ENCODE assay signal across 10 cellular contexts in genomic region chr5:68898961-68899471, GRCh38.
A peak's percentile ranks its signal among the peaks of the same experiment; 100 is the strongest.
DNase-seq lines count a peak whose midpoint lies in the region; ATAC-seq and TF ChIP-seq lines count a peak whose summit lies in the region.
"Had no signal": no experiment of that assay in that cellular context is flagged by ENCODE, and none has a peak within 500 bp of the region (broad histone marks: within the 10 kb centered on the region; RNA-seq: fewer than 3 reads in every experiment).

No MANE protein-coding gene starts in this region.

- H3K27ac ChIP-seq in testis (no peak overlapping the region), right cardiac atrium (ENCODE audit: low read length) (no peak overlapping the region)
- H3K27ac ChIP-seq: lower lobe of right lung had no signal

- no peaks in the 10 kb centered on the region for H3K36me3 ChIP-seq in testis (ENCODE audit: low read depth, missing control alignments)
- H3K36me3 ChIP-seq: lower lobe of right lung had no signal

- peak; percentile 53 for DNase-seq in NCI-H748 (lab: John Stamatoyannopoulos, UW; ENCODE audit: unreplicated experiment)
- no peak for DNase-seq in NCI-H748 treated with DMSO at 0.1 percent for 48 hours (lab: John Stamatoyannopoulos, UW)
- DNase-seq in NCI-H82 treated with DMSO at 0.1 percent for 48 hours (lab: John Stamatoyannopoulos, UW; ENCODE audit: unreplicated experiment) = peak; percentile 73
- peak; percentile 43 for DNase-seq in fibroblast of the conjunctiva (ENCODE audit: low read depth)
- DNase-seq in testis = no peak
- DNase-seq in activated CD4-positive, alpha-beta T cell treated with anti-CD3 and anti-CD28 coated beads for 1 hour = no peak
- DNase-seq in right cardiac atrium = no peak
- DNase-seq: lower lobe of right lung had no signal

- ATAC-seq in right cardiac atrium = no peak
- ATAC-seq in HG02678 (IDR thresholded peaks at IDR 0.05; ENCODE audit: unreplicated experiment) = no peak
- ATAC-seq: HepG2, lower lobe of right lung had no signal

- H3K9me3 ChIP-seq in testis = no peaks in the 10 kb centered on the region
- no peaks in the 10 kb centered on the region for H3K9me3 ChIP-seq in right cardiac atrium (ENCODE audit: control insufficient read depth, low read length)
- H3K9me3 ChIP-seq: lower lobe of right lung had no signal

- TF ChIP-seq POLR2A in testis (IDR thresholded peaks at IDR 0.05) = no peak

- H3K4me3 ChIP-seq in testis (no peak overlapping the region), right cardiac atrium (ENCODE audit: low read length) (no peak overlapping the region)
- H3K4me3 ChIP-seq: lower lobe of right lung had no signal

- H3K27me3 ChIP-seq in testis = no peaks in the 10 kb centered on the region
- H3K27me3 ChIP-seq in right cardiac atrium (ENCODE audit: control insufficient read depth, insufficient read depth) = no peaks in the 10 kb centered on the region

- no peak for TF ChIP-seq CTCF in testis (IDR thresholded peaks at IDR 0.05)

- intact Hi-C loops in testis (cut with DNase I; ENCODE audit: low total_unique reads) (no loop called here), right cardiac atrium (cut with DNase I) (no loop called here)

- WGBS in testis, 2 donors = 83 to 88% methylated on average over 4 of the region's 4 CpGs
- 82% methylated on average over 4 of the region's 4 CpGs for WGBS in right cardiac atrium

- H3K4me1 ChIP-seq in testis (no peaks in the 10 kb centered on the region), right cardiac atrium (ENCODE audit: control insufficient read depth, insufficient read depth, low read length) (no peaks in the 10 kb centered on the region)
- H3K4me1 ChIP-seq: lower lobe of right lung had no signal

Comparison
In these comparisons a context has a peak if more than half of its experiments do, and no peak if none do; other contexts are left out.
1. DNase-seq: peak in NCI-H748 (single experiment), NCI-H82 treated with DMSO at 0.1 percent for 48 hours (single experiment) and fibroblast of the conjunctiva (single experiment); none in NCI-H748 treated with DMSO at 0.1 percent for 48 hours (single experiment), testis (single experiment), activated CD4-positive, alpha-beta T cell treated with anti-CD3 and anti-CD28 coated beads for 1 hour (single experiment) and right cardiac atrium (0 of 3).